2 cellular contexts compared by ENCODE assay signal in genomic region chr17:8875416-8875815, GRCh38.
TF ChIP-seq lines count a peak whose summit lies in the region.

No MANE protein-coding gene starts in this region.

TF ChIP-seq in GM12878, 131 proteins besides CTCF, POLR2A, EP300 and RAD21:
- no peak for TF ChIP-seq MXI1 (IDR thresholded peaks at IDR 0.05; ENCODE audit: low read depth, low read length)
- TF ChIP-seq POLR2AphosphoS2 (IDR thresholded peaks at IDR 0.05; ENCODE audit: low read depth, low read length), result 0 out of 2 replicates have a peak, but pooled peaks have one; percentile 2
TF ChIP-seq in GM12878: peak in this region for 1.

TF ChIP-seq in SK-N-SH, 30 proteins besides CTCF, POLR2A, EP300 and RAD21:
- no peak for TF ChIP-seq SIN3A (IDR thresholded peaks at IDR 0.05; ENCODE audit: borderline replicate concordance, low read depth, low read length)
- TF ChIP-seq MEF2A (IDR thresholded peaks at IDR 0.05; ENCODE audit: borderline replicate concordance, low read depth), result no peak
- TF ChIP-seq EZH2phosphoT487 (IDR thresholded peaks at IDR 0.05; ENCODE audit: borderline replicate concordance, low read depth), result no peak
- TF ChIP-seq JUND (IDR thresholded peaks at IDR 0.05), result no peak
- no peak for TF ChIP-seq USF1 (IDR thresholded peaks at IDR 0.05; ENCODE audit: borderline replicate concordance, low read depth)
- TF ChIP-seq FOSL2 (IDR thresholded peaks at IDR 0.05; ENCODE audit: borderline replicate concordance, low read depth), result no peak
- no peak for TF ChIP-seq CHD2 (IDR thresholded peaks at IDR 0.05; ENCODE audit: low read length, partially characterized antibody)
- TF ChIP-seq PBX3 (IDR thresholded peaks at IDR 0.05), result no peak
